In genomic region chr11:35167451-35167954, GRCh38 we compare ENCODE assay signal across 10 cellular contexts. TPM values are rescaled to one million over a fixed set of nuclear protein-coding genes. Genes with fewer than 3 reads are reported as not detected.
DNase-seq lines count a peak whose midpoint lies in the region; ATAC-seq and TF ChIP-seq lines count a peak whose summit lies in the region.
"Had no signal": no experiment of that assay in that cellular context is flagged by ENCODE, and none has a peak within 500 bp of the region (broad histone marks: within the 10 kb centered on the region; RNA-seq: fewer than 3 reads in every experiment).

No MANE protein-coding gene starts in this region.

- no peak overlapping the region for H3K4me2 ChIP-seq in DND-41 (ENCODE audit: insufficient read depth, low read length)

- POLR2A ChIA-PET in activated CD4-positive, alpha-beta memory T cell treated with anti-CD3 and anti-CD28 coated beads for 36 hours (lab: Charles Lee) = interaction anchor here (2.7 to 4.4 kb wide), 7 partner anchors 7 to 127 kb away, joined by 10 to 65 read pairs (median 25); partner anchors contain the start of gene CD44

- H3K4me1 ChIP-seq in DND-41 (ENCODE audit: insufficient read depth, low read length) = peaks cover 69% of the 10 kb centered on the region
- H3K4me1 ChIP-seq in foreskin keratinocyte = peaks cover 79% of the 10 kb centered on the region
- peaks cover 21 to 61% (median 49%) of the 10 kb centered on the region in 3 donors for H3K4me1 ChIP-seq in skeletal muscle tissue (ENCODE audit: control insufficient read depth in 3 of 3, insufficient read depth in 3 of 3, low read length in 3 of 3)

- H3K9ac ChIP-seq in DND-41 (ENCODE audit: low read depth, low read length) (no peak overlapping the region), skeletal muscle tissue (ENCODE audit: low read depth in 1 of 3, low read length in 3 of 3) (no peak overlapping the region)

- H3K4me3 Mint-ChIP-seq in activated CD4-positive, alpha-beta memory T cell treated with anti-CD3 and anti-CD28 coated beads for 36 hours = peak overlapping the region; percentile 71

- no peak for DNase-seq in DND-41
- no peak for DNase-seq in activated CD4-positive, alpha-beta memory T cell treated with anti-CD3 and anti-CD28 coated beads for 36 hours
- no peak for DNase-seq in foreskin keratinocyte
- no peak for DNase-seq in NCI-H1417 treated with DMSO at 0.1 percent for 48 hours (lab: John Stamatoyannopoulos, UW)
- no peak for DNase-seq in HT-29 (ENCODE audit: low spot score)
- no peak for DNase-seq in ecto neural progenitor cell (ENCODE audit: low spot score)
- DNase-seq: NCI-H146, T-helper 9 cell had no signal

- intact Hi-C loops in activated CD4-positive, alpha-beta memory T cell treated with anti-CD3 and anti-CD28 coated beads for 36 hours (cut with micrococcal nuclease) = loop anchor here (2.0 to 5.0 kb wide), 2 partner anchors 15 to 515 kb away; no protein-coding TSS in a partner anchor

- no peak for ATAC-seq in DND-41 (ENCODE audit: insufficient read depth, low read depth)
- ATAC-seq in foreskin keratinocyte = no peak
- no peak for ATAC-seq in HG03457 (IDR thresholded peaks at IDR 0.05; ENCODE audit: unreplicated experiment)

- H3K4me1 Mint-ChIP-seq in activated CD4-positive, alpha-beta memory T cell treated with anti-CD3 and anti-CD28 coated beads for 36 hours (ENCODE audit: low read depth) = peaks cover 99% of the 10 kb centered on the region

- no peaks in the 10 kb centered on the region; the same call in 1 of the 2 replicates for H3K36me3 ChIP-seq in DND-41 (ENCODE audit: insufficient read depth, low read length)
- no peaks in the 10 kb centered on the region for H3K36me3 ChIP-seq in skeletal muscle tissue (ENCODE audit: control insufficient read depth in 3 of 3, insufficient read depth in 3 of 3, low read length in 3 of 3)

- H2AFZ ChIP-seq in DND-41 (ENCODE audit: low read depth, low read length) = no peak overlapping the region

- CTCF ChIA-PET in activated CD4-positive, alpha-beta memory T cell treated with anti-CD3 and anti-CD28 coated beads for 36 hours (lab: Charles Lee) = interaction anchor here (0.7 to 7.2 kb wide), 9 partner anchors 10 to 242 kb away, joined by 3 to 55 read pairs (median 11); no protein-coding TSS in a partner anchor

- no peaks in the 10 kb centered on the region for H3K9me3 ChIP-seq in DND-41 (ENCODE audit: insufficient read depth, low read length, severe bottlenecking)
- H3K9me3 ChIP-seq in skeletal muscle tissue (ENCODE audit: control insufficient read depth in 3 of 3, low read length in 3 of 3) = no peaks in the 10 kb centered on the region

- H3K79me2 ChIP-seq in DND-41 (ENCODE audit: insufficient read depth, low read length) = peaks cover 89% of the 10 kb centered on the region

- H3K27me3 ChIP-seq in DND-41 (ENCODE audit: insufficient read depth, low read length, poor library complexity) = no peaks in the 10 kb centered on the region
- no peaks in the 10 kb centered on the region for H3K27me3 ChIP-seq in foreskin keratinocyte
- no peaks in the 10 kb centered on the region for H3K27me3 ChIP-seq in skeletal muscle tissue (ENCODE audit: control insufficient read depth in 3 of 3, insufficient read depth in 3 of 3, low read length in 3 of 3)

- H3K27ac ChIP-seq in DND-41 (ENCODE audit: low read length) (peak overlapping the region; percentile 78), foreskin keratinocyte (peak overlapping the region; percentile 89), skeletal muscle tissue (ENCODE audit: low read depth, low read length) (peak overlapping the region; percentile 75)

- no peaks in the 10 kb centered on the region; the same call in 1 of the 2 replicates for H4K20me1 ChIP-seq in DND-41 (ENCODE audit: insufficient read depth, low read length)

- no peak for TF ChIP-seq CTCF in DND-41 (IDR thresholded peaks at IDR 0.05; ENCODE audit: borderline replicate concordance, extremely low read depth, low read length, poor library complexity, severe bottlenecking)
- TF ChIP-seq CTCF in foreskin keratinocyte (conservative IDR thresholded peaks at IDR 0.05) = no peak

- H3K4me3 ChIP-seq in DND-41 (ENCODE audit: low read depth in 1 of 2, low read length in 2 of 2) (no peak overlapping the region), skeletal muscle tissue (ENCODE audit: low read length in 3 of 3) (no peak overlapping the region)

- H3K9me3 Mint-ChIP-seq in activated CD4-positive, alpha-beta memory T cell treated with anti-CD3 and anti-CD28 coated beads for 36 hours = no peaks in the 10 kb centered on the region

- peaks cover 32% of the 10 kb centered on the region for H3K36me3 Mint-ChIP-seq in activated CD4-positive, alpha-beta memory T cell treated with anti-CD3 and anti-CD28 coated beads for 36 hours

- H3K27ac Mint-ChIP-seq in activated CD4-positive, alpha-beta memory T cell treated with anti-CD3 and anti-CD28 coated beads for 36 hours = peak overlapping the region; percentile 99

- no peaks in the 10 kb centered on the region for H3K27me3 Mint-ChIP-seq in activated CD4-positive, alpha-beta memory T cell treated with anti-CD3 and anti-CD28 coated beads for 36 hours

RNA-seq across cellular contexts. Expression of gene CD44, which starts 28.5 kb away (rescaled TPM):
- 100 to 1,000 TPM; 440 to 442 TPM for total RNA-seq in activated CD4-positive, alpha-beta memory T cell treated with anti-CD3 and anti-CD28 coated beads for 36 hours
- 1,058 and 1,283 TPM in 2 replicates for total RNA-seq in foreskin keratinocyte
- polyA plus RNA-seq in foreskin keratinocyte = 489 and 531 TPM in 2 replicates
- total RNA-seq in skeletal muscle tissue = 133 TPM
- total RNA-seq in HT-29 (2014; rRNA removed; shearing (Covaris generic)) = 148 and 159 TPM in 2 replicates
